In genomic region chr4:167419468-167420133, GRCh38 we compare ENCODE assay signal across 17 cellular contexts.
"Had no signal": no experiment of that assay in that cellular context is flagged by ENCODE, and none has a peak within 500 bp of the region (broad histone marks: within the 10 kb centered on the region; RNA-seq: fewer than 3 reads in every experiment).

No MANE protein-coding gene starts in this region.

- DNase-seq: activated B cell treated with CpG ODN at 0.5 μM for 24 hours; activated CD4-positive, alpha-beta T cell treated with anti-CD3 and anti-CD28 coated beads for 48 hours; activated CD8-positive, alpha-beta T cell treated with anti-CD3 and anti-CD28 coated beads for 36 hours; activated gamma-delta T cell; activated T-cell treated with anti-CD3 and anti-CD28 coated beads, Interleukin-2, amount 50 U/mL, for 48 hours; left ventricle myocardium superior; mesenchymal stem cell; right cardiac atrium; small intestine; stimulated activated CD4-positive, alpha-beta T cell treated with anti-CD3 and anti-CD28 coated beads, Interleukin-4, amount 100 ng/mL, for 4 hours; stimulated activated CD8-positive, alpha-beta memory T cell treated with anti-CD3 and anti-CD28 coated beads, Interleukin-4, amount 100 ng/mL, for 48 hours; stimulated activated naive CD4-positive, alpha-beta T cell treated with Interleukin-2 at 50 U/mL for 16 hours; substantia nigra had no signal

- H3K4me3 ChIP-seq: cardiac muscle cell, hepatocyte, tibial nerve, vagina had no signal
